Comparison of ENCODE assay signal across 8 cellular contexts in the genomic region with DNA sequence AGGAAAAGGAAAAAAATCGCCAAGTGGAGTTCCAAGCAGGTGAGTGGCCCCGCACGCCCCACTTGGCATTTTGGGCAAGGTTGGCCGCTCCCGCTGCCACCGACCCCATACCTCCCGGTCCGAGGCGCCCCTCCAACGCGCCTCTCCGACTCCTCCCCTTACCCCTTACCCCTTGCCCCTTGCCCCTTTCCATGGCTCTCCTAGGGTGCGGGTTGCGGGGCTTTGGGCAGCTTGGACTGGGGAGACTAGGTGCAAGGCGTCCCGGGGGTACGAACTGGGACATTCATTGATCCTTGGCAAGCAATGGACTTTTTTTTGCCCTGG. TPM values are rescaled to one million over a fixed set of nuclear protein-coding genes. Genes with fewer than 3 reads are reported as not detected.
A peak's percentile ranks its signal among the peaks of the same experiment; 100 is the strongest.
DNase-seq lines count a peak whose midpoint lies in the region; ATAC-seq, FAIRE-seq and TF ChIP-seq lines count a peak whose summit lies in the region.

No MANE protein-coding gene starts in this region.

- H3K9me3 ChIP-seq in HAP-1 (no peaks in the 10 kb centered on the region), adipocyte (ENCODE audit: control insufficient read depth, low read length) (no peaks in the 10 kb centered on the region), iPS-15b (ENCODE audit: control insufficient read depth, insufficient read depth, low read length) (no peaks in the 10 kb centered on the region), skeletal muscle tissue (ENCODE audit: control insufficient read depth in 3 of 3, low read length in 3 of 3) (no peaks in the 10 kb centered on the region)

- ATAC-seq in HG02840 (IDR thresholded peaks at IDR 0.05; ENCODE audit: low FRiP score, unreplicated experiment): no peak

- no peak for TF ChIP-seq POLR2A in GM12892 (IDR thresholded peaks at IDR 0.05; ENCODE audit: low read depth, low read length)

- no peak overlapping the region for H3K27ac ChIP-seq in skeletal muscle tissue (ENCODE audit: low read depth, low read length)

- in situ Hi-C loops in HAP-1 (cut with MboI; ENCODE audit: low sequenced_read_pairs): no loop called here

- no peaks in the 10 kb centered on the region for H3K36me3 ChIP-seq in HAP-1 (replicated peaks)
- no peaks in the 10 kb centered on the region for H3K36me3 ChIP-seq in adipocyte (ENCODE audit: control insufficient read depth, insufficient read depth, low read length, severe bottlenecking)
- H3K36me3 ChIP-seq in iPS-15b (ENCODE audit: control insufficient read depth, insufficient read depth, low read length): no peaks in the 10 kb centered on the region
- H3K36me3 ChIP-seq in skeletal muscle tissue (ENCODE audit: control insufficient read depth in 3 of 3, insufficient read depth in 3 of 3, low read length in 3 of 3): no peaks in the 10 kb centered on the region

- FAIRE-seq in GM12892 (lab: Jason Lieb, UNC): no peak

- H3K9ac ChIP-seq in adipocyte (ENCODE audit: low read length) (peak overlapping the region; percentile 90), iPS-15b (ENCODE audit: low read depth, low read length) (no peak overlapping the region), skeletal muscle tissue (ENCODE audit: low read depth in 1 of 3, low read length in 3 of 3) (peak overlapping the region in 1 of 3 donors; percentile 43)

- no peaks in the 10 kb centered on the region for H3K27me3 ChIP-seq in HAP-1 (ENCODE audit: low read depth)
- no peaks in the 10 kb centered on the region for H3K27me3 ChIP-seq in adipocyte (replicated peaks; ENCODE audit: control insufficient read depth, insufficient read depth, low read length)
- H3K27me3 ChIP-seq in iPS-15b (ENCODE audit: control insufficient read depth, insufficient read depth, low read length): peaks cover 3% of the 10 kb centered on the region
- peaks cover 0 to 18% (median 0%) of the 10 kb centered on the region in 3 donors for H3K27me3 ChIP-seq in skeletal muscle tissue (ENCODE audit: control insufficient read depth in 3 of 3, insufficient read depth in 3 of 3, low read length in 3 of 3)

- H3K4me3 ChIP-seq in HAP-1 (peak overlapping the region; percentile 45), adipocyte (ENCODE audit: low read length) (peak overlapping the region; percentile 83), iPS-15b (ENCODE audit: low read depth, low read length) (peak overlapping the region; percentile 64), skeletal muscle tissue (ENCODE audit: low read length in 3 of 3) (peak overlapping the region; percentile 55 to 70 (median 70))

- DNase-seq in HAP-1 (ENCODE audit: low spot score in 2 of 2) (no peak), adipocyte (ENCODE audit: low read depth) (peak; percentile 5), NCI-H2196 treated with DMSO at 0.1 percent for 48 hours (lab: John Stamatoyannopoulos, UW; ENCODE audit: unreplicated experiment) (no peak), GM12892 (ENCODE audit: insufficient read length) (no peak), germinal center (ENCODE audit: low spot score) (no peak)

- H3K4me1 ChIP-seq in HAP-1 (no peaks in the 10 kb centered on the region), adipocyte (ENCODE audit: control insufficient read depth, insufficient read depth, low read length) (peaks cover 12% of the 10 kb centered on the region), iPS-15b (ENCODE audit: control insufficient read depth, insufficient read depth, low read length) (peaks cover 10% of the 10 kb centered on the region), skeletal muscle tissue (ENCODE audit: control insufficient read depth in 3 of 3, insufficient read depth in 3 of 3, low read length in 3 of 3) (peaks cover 9 to 13% (median 10%) of the 10 kb centered on the region in 3 donors)

RNA-seq across cellular contexts. Expression of a gene that starts 0.7 kb away (rescaled TPM):
- total RNA-seq in skeletal muscle tissue: 12.5 TPM
- not detected for polyA plus RNA-seq in GM12892 (2012; ENCODE audit: missing spikeins)
